Comparison of ENCODE assay signal across 1 cellular context in the genomic region with DNA sequence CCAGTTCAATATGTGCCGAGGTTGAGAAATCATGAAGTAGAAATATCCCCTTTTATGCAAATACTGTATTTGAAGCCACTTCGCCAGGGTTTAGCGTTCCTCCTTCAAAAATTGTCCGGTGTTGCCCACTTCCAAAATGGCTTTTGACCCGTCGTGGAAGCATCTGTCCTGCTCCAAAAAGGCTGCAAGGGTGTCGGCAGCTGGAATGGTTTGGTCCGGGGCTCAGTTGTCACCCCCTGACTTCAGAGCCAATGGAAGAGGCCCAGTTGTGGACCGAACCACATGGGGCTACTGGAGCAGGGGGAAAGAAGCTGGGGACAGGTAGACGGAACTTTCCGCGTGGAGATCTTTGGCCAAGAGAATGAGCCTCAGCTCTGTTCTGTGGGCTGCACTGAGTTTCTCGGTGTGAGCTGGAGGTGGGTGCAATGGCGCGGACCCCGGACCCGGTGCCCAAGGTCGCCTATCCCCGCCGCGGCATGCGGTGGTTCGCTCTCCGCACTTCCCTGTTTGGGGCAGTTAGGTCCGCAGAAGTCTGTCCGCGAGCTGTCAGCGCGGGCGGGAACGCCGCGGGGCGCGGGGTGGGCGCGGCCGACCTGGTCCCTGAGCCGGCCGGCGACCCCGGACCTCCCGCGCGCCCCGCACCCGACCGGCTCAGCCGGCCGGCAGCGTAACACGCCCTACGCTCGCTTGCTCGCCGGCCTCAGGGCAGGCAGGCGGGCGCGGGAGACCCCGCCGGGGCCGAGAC.
TF ChIP-seq lines count a peak whose summit lies in the region.

A gene (plus strand): TSS at position 527 of the 745 bp plus-strand sequence. CDS start 259 bp downstream, outside the sequence.

TF ChIP-seq in K562, 482 proteins besides CTCF, POLR2A, EP300 and RAD21 (continued from another document and continues in another):
- TF ChIP-seq, protein P1, sequence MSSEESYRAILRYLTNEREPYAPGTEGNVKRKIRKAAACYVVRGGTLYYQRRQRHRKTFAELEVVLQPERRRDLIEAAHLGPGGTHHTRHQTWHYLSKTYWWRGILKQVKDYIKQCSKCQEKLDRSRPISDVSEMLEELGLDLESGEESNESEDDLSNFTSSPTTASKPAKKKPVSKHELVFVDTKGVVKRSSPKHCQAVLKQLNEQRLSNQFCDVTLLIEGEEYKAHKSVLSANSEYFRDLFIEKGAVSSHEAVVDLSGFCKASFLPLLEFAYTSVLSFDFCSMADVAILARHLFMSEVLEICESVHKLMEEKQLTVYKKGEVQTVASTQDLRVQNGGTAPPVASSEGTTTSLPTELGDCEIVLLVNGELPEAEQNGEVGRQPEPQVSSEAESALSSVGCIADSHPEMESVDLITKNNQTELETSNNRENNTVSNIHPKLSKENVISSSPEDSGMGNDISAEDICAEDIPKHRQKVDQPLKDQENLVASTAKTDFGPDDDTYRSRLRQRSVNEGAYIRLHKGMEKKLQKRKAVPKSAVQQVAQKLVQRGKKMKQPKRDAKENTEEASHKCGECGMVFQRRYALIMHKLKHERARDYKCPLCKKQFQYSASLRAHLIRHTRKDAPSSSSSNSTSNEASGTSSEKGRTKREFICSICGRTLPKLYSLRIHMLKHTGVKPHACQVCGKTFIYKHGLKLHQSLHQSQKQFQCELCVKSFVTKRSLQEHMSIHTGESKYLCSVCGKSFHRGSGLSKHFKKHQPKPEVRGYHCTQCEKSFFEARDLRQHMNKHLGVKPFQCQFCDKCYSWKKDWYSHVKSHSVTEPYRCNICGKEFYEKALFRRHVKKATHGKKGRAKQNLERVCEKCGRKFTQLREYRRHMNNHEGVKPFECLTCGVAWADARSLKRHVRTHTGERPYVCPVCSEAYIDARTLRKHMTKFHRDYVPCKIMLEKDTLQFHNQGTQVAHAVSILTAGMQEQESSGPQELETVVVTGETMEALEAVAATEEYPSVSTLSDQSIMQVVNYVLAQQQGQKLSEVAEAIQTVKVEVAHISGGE (CRISPR knock-in tag; IDR thresholded peaks at IDR 0.05), result peak in 2 of 3 experiments; percentile 6 to 88; a peak in 2 of 6 replicates
- TF ChIP-seq, protein P2, sequence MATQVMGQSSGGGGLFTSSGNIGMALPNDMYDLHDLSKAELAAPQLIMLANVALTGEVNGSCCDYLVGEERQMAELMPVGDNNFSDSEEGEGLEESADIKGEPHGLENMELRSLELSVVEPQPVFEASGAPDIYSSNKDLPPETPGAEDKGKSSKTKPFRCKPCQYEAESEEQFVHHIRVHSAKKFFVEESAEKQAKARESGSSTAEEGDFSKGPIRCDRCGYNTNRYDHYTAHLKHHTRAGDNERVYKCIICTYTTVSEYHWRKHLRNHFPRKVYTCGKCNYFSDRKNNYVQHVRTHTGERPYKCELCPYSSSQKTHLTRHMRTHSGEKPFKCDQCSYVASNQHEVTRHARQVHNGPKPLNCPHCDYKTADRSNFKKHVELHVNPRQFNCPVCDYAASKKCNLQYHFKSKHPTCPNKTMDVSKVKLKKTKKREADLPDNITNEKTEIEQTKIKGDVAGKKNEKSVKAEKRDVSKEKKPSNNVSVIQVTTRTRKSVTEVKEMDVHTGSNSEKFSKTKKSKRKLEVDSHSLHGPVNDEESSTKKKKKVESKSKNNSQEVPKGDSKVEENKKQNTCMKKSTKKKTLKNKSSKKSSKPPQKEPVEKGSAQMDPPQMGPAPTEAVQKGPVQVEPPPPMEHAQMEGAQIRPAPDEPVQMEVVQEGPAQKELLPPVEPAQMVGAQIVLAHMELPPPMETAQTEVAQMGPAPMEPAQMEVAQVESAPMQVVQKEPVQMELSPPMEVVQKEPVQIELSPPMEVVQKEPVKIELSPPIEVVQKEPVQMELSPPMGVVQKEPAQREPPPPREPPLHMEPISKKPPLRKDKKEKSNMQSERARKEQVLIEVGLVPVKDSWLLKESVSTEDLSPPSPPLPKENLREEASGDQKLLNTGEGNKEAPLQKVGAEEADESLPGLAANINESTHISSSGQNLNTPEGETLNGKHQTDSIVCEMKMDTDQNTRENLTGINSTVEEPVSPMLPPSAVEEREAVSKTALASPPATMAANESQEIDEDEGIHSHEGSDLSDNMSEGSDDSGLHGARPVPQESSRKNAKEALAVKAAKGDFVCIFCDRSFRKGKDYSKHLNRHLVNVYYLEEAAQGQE (CRISPR knock-in tag; IDR thresholded peaks at IDR 0.05; ENCODE audit: low read depth), result no peak
- TF ChIP-seq CEBPG (CRISPR knock-in tag; IDR thresholded peaks at IDR 0.05), result no peak; the same call in 1 of the 2 replicates
- TF ChIP-seq CEBPG (tag; conservative IDR thresholded peaks at IDR 0.05 in 1 of 2, IDR thresholded peaks at IDR 0.05 in 1 of 2), result peak in 1 of 2 experiments; percentile 11; a peak in 1 of 4 replicates
- TF ChIP-seq HMG20B (CRISPR knock-in tag; IDR thresholded peaks at IDR 0.05), result no peak
- no peak for TF ChIP-seq POLR2AphosphoS2 (IDR thresholded peaks at IDR 0.05; ENCODE audit: low read length)
- peak; percentile 69 for TF ChIP-seq CEBPB (tag; IDR thresholded peaks at IDR 0.05)
- TF ChIP-seq, protein P3, sequence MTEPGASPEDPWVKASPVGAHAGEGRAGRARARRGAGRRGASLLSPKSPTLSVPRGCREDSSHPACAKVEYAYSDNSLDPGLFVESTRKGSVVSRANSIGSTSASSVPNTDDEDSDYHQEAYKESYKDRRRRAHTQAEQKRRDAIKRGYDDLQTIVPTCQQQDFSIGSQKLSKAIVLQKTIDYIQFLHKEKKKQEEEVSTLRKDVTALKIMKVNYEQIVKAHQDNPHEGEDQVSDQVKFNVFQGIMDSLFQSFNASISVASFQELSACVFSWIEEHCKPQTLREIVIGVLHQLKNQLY (CRISPR knock-in tag; conservative IDR thresholded peaks at IDR 0.05), result no peak; a peak in 1 of 4 replicates
- 0 out of 2 replicates have a peak, but pooled peaks have one; percentile 36 for TF ChIP-seq ZNF175 (CRISPR knock-in tag; IDR thresholded peaks at IDR 0.05; ENCODE audit: low read depth)
- no peak for TF ChIP-seq ZZZ3 (IDR thresholded peaks at IDR 0.05)
- TF ChIP-seq, protein P4, sequence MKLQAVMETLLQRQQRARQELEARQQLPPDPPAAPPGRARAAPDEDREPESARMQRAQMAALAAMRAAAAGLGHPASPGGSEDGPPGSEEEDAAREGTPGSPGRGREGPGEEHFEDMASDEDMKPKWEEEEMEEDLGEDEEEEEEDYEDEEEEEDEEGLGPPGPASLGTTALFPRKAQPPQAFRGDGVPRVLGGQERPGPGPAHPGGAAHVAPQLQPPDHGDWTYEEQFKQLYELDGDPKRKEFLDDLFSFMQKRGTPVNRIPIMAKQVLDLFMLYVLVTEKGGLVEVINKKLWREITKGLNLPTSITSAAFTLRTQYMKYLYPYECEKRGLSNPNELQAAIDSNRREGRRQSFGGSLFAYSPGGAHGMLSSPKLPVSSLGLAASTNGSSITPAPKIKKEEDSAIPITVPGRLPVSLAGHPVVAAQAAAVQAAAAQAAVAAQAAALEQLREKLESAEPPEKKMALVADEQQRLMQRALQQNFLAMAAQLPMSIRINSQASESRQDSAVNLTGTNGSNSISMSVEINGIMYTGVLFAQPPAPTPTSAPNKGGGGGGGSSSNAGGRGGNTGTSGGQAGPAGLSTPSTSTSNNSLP (IDR thresholded peaks at IDR 0.05; ENCODE audit: borderline replicate concordance, low read depth, low read length), result no peak; the same call in 1 of the 2 replicates
- TF ChIP-seq ZNF764 (CRISPR knock-in tag; IDR thresholded peaks at IDR 0.05; ENCODE audit: low read depth), result no peak
- peak; percentile 94 for TF ChIP-seq RBBP5 (IDR thresholded peaks at IDR 0.05; ENCODE audit: borderline replicate concordance, insufficient read depth, low read length, poor library complexity, severe bottlenecking)
- no peak; the same call in none of the 2 replicates for TF ChIP-seq KLF1 (tag; IDR thresholded peaks at IDR 0.05)
- no peak for TF ChIP-seq RBM17 (IDR thresholded peaks at IDR 0.05; ENCODE audit: borderline replicate concordance, low read depth, low read length)
- no peak for TF ChIP-seq ZNF561 (CRISPR knock-in tag; conservative IDR thresholded peaks at IDR 0.05)
- TF ChIP-seq LARP7 (IDR thresholded peaks at IDR 0.05), result no peak
- TF ChIP-seq, protein P5, sequence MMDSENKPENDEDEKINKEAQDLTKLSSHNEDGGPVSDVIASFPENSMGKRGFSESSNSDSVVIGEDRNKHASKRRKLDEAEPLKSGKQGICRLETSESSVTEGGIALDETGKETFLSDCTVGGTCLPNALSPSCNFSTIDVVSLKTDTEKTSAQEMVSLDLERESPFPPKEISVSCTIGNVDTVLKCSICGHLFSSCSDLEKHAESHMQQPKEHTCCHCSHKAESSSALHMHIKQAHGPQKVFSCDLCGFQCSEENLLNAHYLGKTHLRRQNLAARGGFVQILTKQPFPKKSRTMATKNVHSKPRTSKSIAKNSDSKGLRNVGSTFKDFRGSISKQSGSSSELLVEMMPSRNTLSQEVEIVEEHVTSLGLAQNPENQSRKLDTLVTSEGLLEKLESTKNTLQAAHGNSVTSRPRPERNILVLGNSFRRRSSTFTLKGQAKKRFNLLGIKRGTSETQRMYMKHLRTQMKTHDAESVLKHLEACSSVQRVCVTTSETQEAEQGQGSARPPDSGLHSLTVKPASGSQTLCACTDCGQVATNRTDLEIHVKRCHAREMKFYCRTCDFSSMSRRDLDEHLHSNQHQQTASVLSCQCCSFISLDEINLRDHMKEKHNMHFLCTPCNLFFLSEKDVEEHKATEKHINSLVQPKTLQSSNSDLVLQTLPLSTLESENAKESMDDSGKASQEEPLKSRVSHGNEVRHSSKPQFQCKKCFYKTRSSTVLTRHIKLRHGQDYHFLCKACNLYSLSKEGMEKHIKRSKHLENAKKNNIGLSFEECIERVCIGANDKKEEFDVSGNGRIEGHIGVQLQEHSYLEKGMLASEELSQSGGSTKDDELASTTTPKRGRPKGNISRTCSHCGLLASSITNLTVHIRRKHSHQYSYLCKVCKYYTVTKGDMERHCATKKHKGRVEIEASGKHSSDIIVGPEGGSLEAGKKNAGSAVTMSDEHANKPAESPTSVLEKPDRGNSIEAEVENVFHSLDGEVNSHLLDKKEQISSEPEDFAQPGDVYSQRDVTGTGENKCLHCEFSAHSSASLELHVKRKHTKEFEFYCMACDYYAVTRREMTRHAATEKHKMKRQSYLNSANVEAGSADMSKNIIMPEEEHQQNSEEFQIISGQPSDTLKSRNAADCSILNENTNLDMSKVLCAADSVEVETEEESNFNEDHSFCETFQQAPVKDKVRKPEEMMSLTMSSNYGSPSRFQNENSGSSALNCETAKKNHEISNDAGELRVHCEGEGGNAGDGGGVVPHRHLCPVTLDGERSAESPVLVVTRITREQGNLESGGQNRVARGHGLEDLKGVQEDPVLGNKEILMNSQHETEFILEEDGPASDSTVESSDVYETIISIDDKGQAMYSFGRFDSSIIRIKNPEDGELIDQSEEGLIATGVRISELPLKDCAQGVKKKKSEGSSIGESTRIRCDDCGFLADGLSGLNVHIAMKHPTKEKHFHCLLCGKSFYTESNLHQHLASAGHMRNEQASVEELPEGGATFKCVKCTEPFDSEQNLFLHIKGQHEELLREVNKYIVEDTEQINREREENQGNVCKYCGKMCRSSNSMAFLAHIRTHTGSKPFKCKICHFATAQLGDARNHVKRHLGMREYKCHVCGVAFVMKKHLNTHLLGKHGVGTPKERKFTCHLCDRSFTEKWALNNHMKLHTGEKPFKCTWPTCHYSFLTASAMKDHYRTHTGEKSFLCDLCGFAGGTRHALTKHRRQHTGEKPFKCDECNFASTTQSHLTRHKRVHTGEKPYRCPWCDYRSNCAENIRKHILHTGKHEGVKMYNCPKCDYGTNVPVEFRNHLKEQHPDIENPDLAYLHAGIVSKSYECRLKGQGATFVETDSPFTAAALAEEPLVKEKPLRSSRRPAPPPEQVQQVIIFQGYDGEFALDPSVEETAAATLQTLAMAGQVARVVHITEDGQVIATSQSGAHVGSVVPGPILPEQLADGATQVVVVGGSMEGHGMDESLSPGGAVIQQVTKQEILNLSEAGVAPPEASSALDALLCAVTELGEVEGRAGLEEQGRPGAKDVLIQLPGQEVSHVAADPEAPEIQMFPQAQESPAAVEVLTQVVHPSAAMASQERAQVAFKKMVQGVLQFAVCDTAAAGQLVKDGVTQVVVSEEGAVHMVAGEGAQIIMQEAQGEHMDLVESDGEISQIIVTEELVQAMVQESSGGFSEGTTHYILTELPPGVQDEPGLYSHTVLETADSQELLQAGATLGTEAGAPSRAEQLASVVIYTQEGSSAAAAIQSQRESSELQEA (IDR thresholded peaks at IDR 0.05; ENCODE audit: low read depth), result no peak
- TF ChIP-seq SREBF1 (IDR thresholded peaks at IDR 0.05; ENCODE audit: borderline replicate concordance, low read depth, low read length), result peak; percentile 98
- no peak for TF ChIP-seq CAMTA2 (CRISPR knock-in tag; conservative IDR thresholded peaks at IDR 0.05)
- TF ChIP-seq, protein P6, sequence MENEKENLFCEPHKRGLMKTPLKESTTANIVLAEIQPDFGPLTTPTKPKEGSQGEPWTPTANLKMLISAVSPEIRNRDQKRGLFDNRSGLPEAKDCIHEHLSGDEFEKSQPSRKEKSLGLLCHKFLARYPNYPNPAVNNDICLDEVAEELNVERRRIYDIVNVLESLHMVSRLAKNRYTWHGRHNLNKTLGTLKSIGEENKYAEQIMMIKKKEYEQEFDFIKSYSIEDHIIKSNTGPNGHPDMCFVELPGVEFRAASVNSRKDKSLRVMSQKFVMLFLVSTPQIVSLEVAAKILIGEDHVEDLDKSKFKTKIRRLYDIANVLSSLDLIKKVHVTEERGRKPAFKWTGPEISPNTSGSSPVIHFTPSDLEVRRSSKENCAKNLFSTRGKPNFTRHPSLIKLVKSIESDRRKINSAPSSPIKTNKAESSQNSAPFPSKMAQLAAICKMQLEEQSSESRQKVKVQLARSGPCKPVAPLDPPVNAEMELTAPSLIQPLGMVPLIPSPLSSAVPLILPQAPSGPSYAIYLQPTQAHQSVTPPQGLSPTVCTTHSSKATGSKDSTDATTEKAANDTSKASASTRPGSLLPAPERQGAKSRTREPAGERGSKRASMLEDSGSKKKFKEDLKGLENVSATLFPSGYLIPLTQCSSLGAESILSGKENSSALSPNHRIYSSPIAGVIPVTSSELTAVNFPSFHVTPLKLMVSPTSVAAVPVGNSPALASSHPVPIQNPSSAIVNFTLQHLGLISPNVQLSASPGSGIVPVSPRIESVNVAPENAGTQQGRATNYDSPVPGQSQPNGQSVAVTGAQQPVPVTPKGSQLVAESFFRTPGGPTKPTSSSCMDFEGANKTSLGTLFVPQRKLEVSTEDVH (IDR thresholded peaks at IDR 0.05; ENCODE audit: low read depth, partially characterized antibody), result no peak
- TF ChIP-seq MECOM (CRISPR knock-in tag; IDR thresholded peaks at IDR 0.05), result no peak
- peak; percentile 72 for TF ChIP-seq CCNT2 (IDR thresholded peaks at IDR 0.05; ENCODE audit: borderline replicate concordance, extremely low read depth, insufficient read length, low read depth, low read length)
- peak; percentile 97 for TF ChIP-seq L3MBTL2 (IDR thresholded peaks at IDR 0.05)
- TF ChIP-seq PHF8 (IDR thresholded peaks at IDR 0.05; ENCODE audit: borderline replicate concordance, low read length), result peak; percentile 88; the same call in 1 of the 2 replicates
- TF ChIP-seq MEF2D (tag; conservative IDR thresholded peaks at IDR 0.05; ENCODE audit: low read depth), result peak; percentile 74; the same call in 1 of the 2 replicates
- TF ChIP-seq ZNF143 (CRISPR knock-in tag; IDR thresholded peaks at IDR 0.05), result no peak
- TF ChIP-seq HCFC1 (IDR thresholded peaks at IDR 0.05; ENCODE audit: low read depth, low read length), result peak; percentile 86
- TF ChIP-seq, protein P7, sequence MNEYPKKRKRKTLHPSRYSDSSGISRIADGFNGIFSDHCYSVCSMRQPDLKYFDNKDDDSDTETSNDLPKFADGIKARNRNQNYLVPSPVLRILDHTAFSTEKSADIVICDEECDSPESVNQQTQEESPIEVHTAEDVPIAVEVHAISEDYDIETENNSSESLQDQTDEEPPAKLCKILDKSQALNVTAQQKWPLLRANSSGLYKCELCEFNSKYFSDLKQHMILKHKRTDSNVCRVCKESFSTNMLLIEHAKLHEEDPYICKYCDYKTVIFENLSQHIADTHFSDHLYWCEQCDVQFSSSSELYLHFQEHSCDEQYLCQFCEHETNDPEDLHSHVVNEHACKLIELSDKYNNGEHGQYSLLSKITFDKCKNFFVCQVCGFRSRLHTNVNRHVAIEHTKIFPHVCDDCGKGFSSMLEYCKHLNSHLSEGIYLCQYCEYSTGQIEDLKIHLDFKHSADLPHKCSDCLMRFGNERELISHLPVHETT (CRISPR knock-in tag; conservative IDR thresholded peaks at IDR 0.05 in 1 of 2, IDR thresholded peaks at IDR 0.05 in 1 of 2), result peak in 1 of 2 experiments; percentile 81; a peak in 2 of 4 replicates
- TF ChIP-seq CSDE1 (IDR thresholded peaks at IDR 0.05), result peak in 1 of 2 experiments; percentile 60; a peak in 1 of 4 replicates
